8 cellular contexts compared by ENCODE assay signal in genomic region chr21:36428789-36429671, GRCh38. TPM values are rescaled to one million over a fixed set of nuclear protein-coding genes. Genes with fewer than 3 reads are reported as not detected.
A peak's percentile ranks its signal among the peaks of the same experiment; 100 is the strongest.
DNase-seq lines count a peak whose midpoint lies in the region; ATAC-seq and TF ChIP-seq lines count a peak whose summit lies in the region.

No MANE protein-coding gene starts in this region.

- H3K9ac ChIP-seq in HCT116 (ENCODE audit: low read length): peak overlapping the region; percentile 57

- H3K4me1 ChIP-seq in HCT116 (ENCODE audit: control insufficient read depth in 1 of 2, insufficient read depth in 2 of 2, low read length in 2 of 2): peaks cover 18 to 30% of the 10 kb centered on the region in 2 experiments
- H3K4me1 ChIP-seq in psoas muscle: peaks cover 20% of the 10 kb centered on the region

- H3K4me2 ChIP-seq in HCT116 (ENCODE audit: low read length): peak overlapping the region; percentile 72

- ATAC-seq in HCT116 (no peak), psoas muscle (peak in 1 of 4 donors; percentile 6), GM19351 (IDR thresholded peaks at IDR 0.05; ENCODE audit: unreplicated experiment) (no peak)

- TF ChIP-seq CTCF in HCT116 (IDR thresholded peaks at IDR 0.05 in 2 of 3, conservative IDR thresholded peaks at IDR 0.05 in 1 of 3; ENCODE audit: borderline replicate concordance in 1 of 3, insufficient read depth in 1 of 3, low read depth in 2 of 3, low read length in 2 of 3) (no peak), RWPE1 (conservative IDR thresholded peaks at IDR 0.05; ENCODE audit: low read depth) (no peak), psoas muscle (IDR thresholded peaks at IDR 0.05) (no peak)

- no peaks in the 10 kb centered on the region for H3K79me2 ChIP-seq in HCT116 (ENCODE audit: insufficient read depth, low read length)

- TF ChIP-seq RAD21 in HCT116 (IDR thresholded peaks at IDR 0.05; ENCODE audit: low read depth): no peak

- peak overlapping the region; percentile 77 for H3K27ac ChIP-seq in HCT116 (ENCODE audit: low read depth, low read length)
- H3K27ac ChIP-seq in RWPE1: peak overlapping the region; percentile 98
- peak overlapping the region; percentile 94 for H3K27ac ChIP-seq in epithelial cell of prostate
- peak overlapping the region; percentile 94 for H3K27ac ChIP-seq in psoas muscle

- H3K4me3 ChIP-seq in HCT116 (replicated peaks in 1 of 2; ENCODE audit: low read depth in 1 of 2, low read length in 2 of 2) (peak overlapping the region in 1 of 2 experiments; percentile 6; a peak in 1 of 4 replicates), psoas muscle (peak overlapping the region; percentile 63)

- WGBS in psoas muscle, 3 donors: 79 to 89% (median 82%) methylated on average over 18 of the region's 18 CpGs

- RAD21 ChIA-PET in HCT116 (lab: Charles Lee; ENCODE audit: low non-redundant PET in 1 of 2, low total read pairs in 2 of 2, uncharacterized antibody in 2 of 2, unreplicated experiment in 2 of 2): no interaction called here

- CTCF ChIA-PET in HCT116 (lab: Charles Lee): interaction anchor here (1.1 to 1.8 kb wide), 3 partner anchors 158 to 287 kb away, joined by 3 to 9 read pairs (median 4); no protein-coding TSS in a partner anchor
- CTCF ChIA-PET in RWPE1 (lab: Yijun Ruan, JAX): interaction anchor here (0.6 to 1.6 kb wide), 5 partner anchors 9 to 381 kb away, joined by 3 to 6 read pairs (median 5); no protein-coding TSS in a partner anchor

- intact Hi-C loops in HCT116 (cut with micrococcal nuclease) (no loop called here), psoas muscle (cut with DNase I) (loop anchor here in 1 of 2 donors (10.0 kb wide), 2 partner anchors 266 to 496 kb away; partner anchors contain the start of gene SIM2)

- no peak for TF ChIP-seq POLR2A in HCT116 (IDR thresholded peaks at IDR 0.05; ENCODE audit: borderline replicate concordance, extremely low read depth, insufficient read depth, insufficient read length)

- no peak for DNase-seq in HCT116 (ENCODE audit: low read depth, low spot score)
- no peak for DNase-seq in RWPE1 (ENCODE audit: low spot score)
- no peak for DNase-seq in epithelial cell of prostate (ENCODE audit: low read depth, low spot score)
- DNase-seq in psoas muscle: no peak
- DNase-seq in activated gamma-delta T cell treated with Interleukin-2 at 50 U/mL for 16 hours: no peak
- DNase-seq in OCI-M2 (lab: John Stamatoyannopoulos, UW; ENCODE audit: unreplicated experiment): no peak
- DNase-seq in NAMALWA (ENCODE audit: low spot score): no peak

- no peaks in the 10 kb centered on the region for H4K20me1 ChIP-seq in HCT116 (ENCODE audit: insufficient read depth)

- no peaks in the 10 kb centered on the region for H3K9me3 ChIP-seq in HCT116 (ENCODE audit: control insufficient read depth in 1 of 2, insufficient read depth in 1 of 2, low read depth in 1 of 2, low read length in 2 of 2)
- no peaks in the 10 kb centered on the region for H3K9me3 ChIP-seq in psoas muscle

- POLR2A ChIA-PET in HCT116 (lab: Charles Lee) (interaction anchor here (0.8 to 1.3 kb wide), 3 partner anchors 9 to 109 kb away, joined by 3 to 4 read pairs (median 4); partner anchors contain the start of gene MORC3), RWPE1 (lab: Yijun Ruan, JAX; ENCODE audit: low non-redundant PET) (no interaction called here)

- H2AFZ ChIP-seq in HCT116 (ENCODE audit: low read depth, low read length, poor library complexity, severe bottlenecking): no peak overlapping the region

- no TSS peak for BruUV-seq in HCT116 (replicated peaks; lab: Mats Ljungman, UMichigan)

- H3K36me3 ChIP-seq in HCT116 (ENCODE audit: control insufficient read depth in 1 of 2, insufficient read depth in 2 of 2, low read length in 2 of 2) (no peaks in the 10 kb centered on the region), psoas muscle (ENCODE audit: insufficient read depth in 1 of 2, low read depth in 1 of 2) (no peaks in the 10 kb centered on the region)

- H3K9me2 ChIP-seq in HCT116 (ENCODE audit: insufficient read depth): no peaks in the 10 kb centered on the region

- no peaks in the 10 kb centered on the region for H3K27me3 ChIP-seq in HCT116 (ENCODE audit: insufficient read depth, low read length)
- H3K27me3 ChIP-seq in psoas muscle (ENCODE audit: insufficient read depth in 3 of 3, low read length in 2 of 3): no peaks in the 10 kb centered on the region

TF ChIP-seq in HCT116, 20 proteins besides CTCF, POLR2A, EP300 and RAD21:
- TF ChIP-seq CEBPB (IDR thresholded peaks at IDR 0.05; ENCODE audit: low read depth) (no peak), ZNF274 (IDR thresholded peaks at IDR 0.05; ENCODE audit: low read depth, low read length) (no peak), TCF7L2 (IDR thresholded peaks at IDR 0.05; ENCODE audit: borderline replicate concordance, extremely low read depth, insufficient read depth, insufficient read length) (no peak), SIN3A (IDR thresholded peaks at IDR 0.05; ENCODE audit: low read depth) (no peak), SRF (IDR thresholded peaks at IDR 0.05; ENCODE audit: low read depth) (no peak), ZBTB33 (IDR thresholded peaks at IDR 0.05; ENCODE audit: extremely low read depth, insufficient replicate concordance, low read length) (no peak), JUND (IDR thresholded peaks at IDR 0.05) (no peak), EZH2phosphoT487 (IDR thresholded peaks at IDR 0.05; ENCODE audit: borderline replicate concordance) (no peak)

RNA-seq across cellular contexts. Expression of gene CHAF1B, which starts 43.8 kb away (rescaled TPM):
- 26.1 TPM for total RNA-seq in HCT116 (2021; ENCODE audit: unreplicated experiment)
- 5.8 and 10.2 TPM in 2 replicates for polyA plus RNA-seq in HCT116 (2012)
- 10 to 100 TPM in 2 of 4 donors, 1 to 10 TPM in 2; 2.6 to 12.6 (median 8.1) TPM for total RNA-seq in psoas muscle
- polyA plus RNA-seq in psoas muscle: 10 to 100 TPM in 1 of 3 donors, 1 to 10 TPM in 1, under 1 TPM in 1; 0.68 to 10.4 (median 8.4) TPM

RNA-seq across cellular contexts. Expression of gene CLDN14, which starts 50.9 kb away (rescaled TPM):
- total RNA-seq in HCT116 (2021; ENCODE audit: unreplicated experiment): not detected
- not detected in 2 replicates for polyA plus RNA-seq in HCT116 (2012)
- total RNA-seq in psoas muscle: not detected
- polyA plus RNA-seq in psoas muscle: under 1 TPM; 0.04 to 0.31 (median 0.07) TPM
